1 cellular context compared by ENCODE assay signal in the genomic region with DNA sequence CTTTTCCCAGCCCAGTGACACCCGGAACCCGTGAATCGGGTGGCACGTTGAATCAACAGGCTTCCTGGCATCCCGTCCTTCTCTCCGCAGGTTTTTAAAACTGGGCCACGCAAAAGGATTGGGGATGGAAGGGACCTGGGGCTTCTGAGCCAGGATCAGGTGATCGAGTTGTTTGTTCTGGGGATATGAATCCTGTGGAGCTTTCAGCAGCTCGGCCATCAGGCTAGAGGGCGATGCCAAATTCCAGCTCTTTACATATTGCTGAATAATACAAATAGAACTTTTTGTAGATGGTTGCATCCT.
TF ChIP-seq lines count a peak whose summit lies in the region.

No MANE protein-coding gene starts in this region.

TF ChIP-seq in HepG2, 621 proteins besides CTCF, POLR2A, EP300 and RAD21 (continued from another document):
- TF ChIP-seq, protein P1, sequence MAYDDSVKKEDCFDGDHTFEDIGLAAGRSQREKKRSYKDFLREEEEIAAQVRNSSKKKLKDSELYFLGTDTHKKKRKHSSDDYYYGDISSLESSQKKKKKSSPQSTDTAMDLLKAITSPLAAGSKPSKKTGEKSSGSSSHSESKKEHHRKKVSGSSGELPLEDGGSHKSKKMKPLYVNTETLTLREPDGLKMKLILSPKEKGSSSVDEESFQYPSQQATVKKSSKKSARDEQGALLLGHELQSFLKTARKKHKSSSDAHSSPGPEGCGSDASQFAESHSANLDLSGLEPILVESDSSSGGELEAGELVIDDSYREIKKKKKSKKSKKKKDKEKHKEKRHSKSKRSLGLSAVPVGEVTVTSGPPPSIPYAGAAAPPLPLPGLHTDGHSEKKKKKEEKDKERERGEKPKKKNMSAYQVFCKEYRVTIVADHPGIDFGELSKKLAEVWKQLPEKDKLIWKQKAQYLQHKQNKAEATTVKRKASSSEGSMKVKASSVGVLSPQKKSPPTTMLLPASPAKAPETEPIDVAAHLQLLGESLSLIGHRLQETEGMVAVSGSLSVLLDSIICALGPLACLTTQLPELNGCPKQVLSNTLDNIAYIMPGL (CRISPR knock-in tag; IDR thresholded peaks at IDR 0.05; ENCODE audit: borderline replicate concordance in 1 of 2, low read depth in 1 of 2): no peak
- TF ChIP-seq SOX5 (CRISPR knock-in tag; IDR thresholded peaks at IDR 0.05; ENCODE audit: borderline replicate concordance) (peak; percentile 2; the same call in 1 of the 2 replicates), ZNF546 (CRISPR knock-in tag; conservative IDR thresholded peaks at IDR 0.05) (0 out of 2 replicates have a peak, but pooled peaks have one; percentile 46), TARDBP (CRISPR knock-in tag; IDR thresholded peaks at IDR 0.05) (no peak), ZNF138 (CRISPR knock-in tag; IDR thresholded peaks at IDR 0.05; ENCODE audit: low read depth) (no peak), HMGA1 (CRISPR knock-in tag; conservative IDR thresholded peaks at IDR 0.05) (no peak), KDM4B (CRISPR knock-in tag; IDR thresholded peaks at IDR 0.05) (no peak), CEBPB (IDR thresholded peaks at IDR 0.05; ENCODE audit: borderline replicate concordance, low read depth, low read length) (no peak), ZNF567 (CRISPR knock-in tag; IDR thresholded peaks at IDR 0.05; ENCODE audit: borderline replicate concordance) (no peak), ZNF766 (CRISPR knock-in tag; IDR thresholded peaks at IDR 0.05; ENCODE audit: borderline replicate concordance) (no peak), SOX6 (IDR thresholded peaks at IDR 0.05) (no peak), SOX6 (CRISPR knock-in tag; IDR thresholded peaks at IDR 0.05) (no peak), ZNF282 (IDR thresholded peaks at IDR 0.05; ENCODE audit: partially characterized antibody) (no peak), HNRNPL (IDR thresholded peaks at IDR 0.05; ENCODE audit: low read depth, low read length) (0 out of 2 replicates have a peak, but pooled peaks have one; percentile 4), ZNF776 (CRISPR knock-in tag; IDR thresholded peaks at IDR 0.05) (no peak), ZNF607 (CRISPR knock-in tag; IDR thresholded peaks at IDR 0.05; ENCODE audit: borderline replicate concordance) (no peak), KLF12 (CRISPR knock-in tag; IDR thresholded peaks at IDR 0.05; ENCODE audit: borderline replicate concordance) (no peak), BCL6 (CRISPR knock-in tag; IDR thresholded peaks at IDR 0.05) (no peak), ZNF350 (CRISPR knock-in tag; IDR thresholded peaks at IDR 0.05; ENCODE audit: borderline replicate concordance, low read depth) (no peak), ZNF878 (CRISPR knock-in tag; IDR thresholded peaks at IDR 0.05) (0 out of 2 replicates have a peak, but pooled peaks have one; percentile 5), ELF4 (CRISPR knock-in tag; IDR thresholded peaks at IDR 0.05; ENCODE audit: borderline replicate concordance) (no peak), RFX3 (CRISPR knock-in tag; IDR thresholded peaks at IDR 0.05) (no peak), ZNF30 (CRISPR knock-in tag; IDR thresholded peaks at IDR 0.05) (no peak), RFX1 (IDR thresholded peaks at IDR 0.05) (no peak), SNAI1 (CRISPR knock-in tag; IDR thresholded peaks at IDR 0.05; ENCODE audit: borderline replicate concordance) (0 out of 2 replicates have a peak, but pooled peaks have one; percentile 23), ZNF335 (CRISPR knock-in tag; IDR thresholded peaks at IDR 0.05) (0 out of 2 replicates have a peak, but pooled peaks have one; percentile 12), SP140L (CRISPR knock-in tag; IDR thresholded peaks at IDR 0.05; ENCODE audit: borderline replicate concordance) (no peak), ZFY (CRISPR knock-in tag; IDR thresholded peaks at IDR 0.05) (no peak), KLF13 (CRISPR knock-in tag; IDR thresholded peaks at IDR 0.05) (no peak)
- TF ChIP-seq, protein P2, sequence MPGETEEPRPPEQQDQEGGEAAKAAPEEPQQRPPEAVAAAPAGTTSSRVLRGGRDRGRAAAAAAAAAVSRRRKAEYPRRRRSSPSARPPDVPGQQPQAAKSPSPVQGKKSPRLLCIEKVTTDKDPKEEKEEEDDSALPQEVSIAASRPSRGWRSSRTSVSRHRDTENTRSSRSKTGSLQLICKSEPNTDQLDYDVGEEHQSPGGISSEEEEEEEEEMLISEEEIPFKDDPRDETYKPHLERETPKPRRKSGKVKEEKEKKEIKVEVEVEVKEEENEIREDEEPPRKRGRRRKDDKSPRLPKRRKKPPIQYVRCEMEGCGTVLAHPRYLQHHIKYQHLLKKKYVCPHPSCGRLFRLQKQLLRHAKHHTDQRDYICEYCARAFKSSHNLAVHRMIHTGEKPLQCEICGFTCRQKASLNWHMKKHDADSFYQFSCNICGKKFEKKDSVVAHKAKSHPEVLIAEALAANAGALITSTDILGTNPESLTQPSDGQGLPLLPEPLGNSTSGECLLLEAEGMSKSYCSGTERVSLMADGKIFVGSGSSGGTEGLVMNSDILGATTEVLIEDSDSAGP (CRISPR knock-in tag; IDR thresholded peaks at IDR 0.05; ENCODE audit: borderline replicate concordance): no peak
- TF ChIP-seq, protein P3, sequence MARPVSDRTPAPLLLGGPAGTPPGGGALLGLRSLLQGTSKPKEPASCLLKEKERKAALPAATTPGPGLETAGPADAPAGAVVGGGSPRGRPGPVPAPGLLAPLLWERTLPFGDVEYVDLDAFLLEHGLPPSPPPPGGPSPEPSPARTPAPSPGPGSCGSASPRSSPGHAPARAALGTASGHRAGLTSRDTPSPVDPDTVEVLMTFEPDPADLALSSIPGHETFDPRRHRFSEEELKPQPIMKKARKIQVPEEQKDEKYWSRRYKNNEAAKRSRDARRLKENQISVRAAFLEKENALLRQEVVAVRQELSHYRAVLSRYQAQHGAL (CRISPR knock-in tag; IDR thresholded peaks at IDR 0.05; ENCODE audit: not compliant biosample characterization): no peak
- TF ChIP-seq, protein P4, sequence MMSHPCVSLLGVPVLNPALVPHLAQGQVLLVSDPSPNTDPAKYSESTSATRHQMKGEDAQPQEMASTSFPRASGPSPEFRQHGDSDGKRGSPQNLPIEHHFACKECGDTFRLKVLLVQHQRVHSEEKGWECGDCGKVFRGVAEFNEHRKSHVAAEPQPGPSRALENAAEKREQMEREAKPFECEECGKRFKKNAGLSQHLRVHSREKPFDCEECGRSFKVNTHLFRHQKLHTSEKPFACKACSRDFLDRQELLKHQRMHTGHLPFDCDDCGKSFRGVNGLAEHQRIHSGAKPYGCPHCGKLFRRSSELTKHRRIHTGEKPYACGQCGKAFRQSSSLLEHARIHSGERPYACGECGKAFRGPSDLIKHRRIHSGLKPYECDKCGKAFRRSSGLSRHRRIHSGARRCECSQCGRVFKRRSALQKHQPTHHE (CRISPR knock-in tag; IDR thresholded peaks at IDR 0.05; ENCODE audit: borderline replicate concordance): 0 out of 2 replicates have a peak, but pooled peaks have one; percentile 38
- TF ChIP-seq, protein P5, sequence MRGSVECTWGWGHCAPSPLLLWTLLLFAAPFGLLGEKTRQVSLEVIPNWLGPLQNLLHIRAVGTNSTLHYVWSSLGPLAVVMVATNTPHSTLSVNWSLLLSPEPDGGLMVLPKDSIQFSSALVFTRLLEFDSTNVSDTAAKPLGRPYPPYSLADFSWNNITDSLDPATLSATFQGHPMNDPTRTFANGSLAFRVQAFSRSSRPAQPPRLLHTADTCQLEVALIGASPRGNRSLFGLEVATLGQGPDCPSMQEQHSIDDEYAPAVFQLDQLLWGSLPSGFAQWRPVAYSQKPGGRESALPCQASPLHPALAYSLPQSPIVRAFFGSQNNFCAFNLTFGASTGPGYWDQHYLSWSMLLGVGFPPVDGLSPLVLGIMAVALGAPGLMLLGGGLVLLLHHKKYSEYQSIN (CRISPR knock-in tag; IDR thresholded peaks at IDR 0.05; ENCODE audit: borderline replicate concordance): no peak
- TF ChIP-seq, protein P6, sequence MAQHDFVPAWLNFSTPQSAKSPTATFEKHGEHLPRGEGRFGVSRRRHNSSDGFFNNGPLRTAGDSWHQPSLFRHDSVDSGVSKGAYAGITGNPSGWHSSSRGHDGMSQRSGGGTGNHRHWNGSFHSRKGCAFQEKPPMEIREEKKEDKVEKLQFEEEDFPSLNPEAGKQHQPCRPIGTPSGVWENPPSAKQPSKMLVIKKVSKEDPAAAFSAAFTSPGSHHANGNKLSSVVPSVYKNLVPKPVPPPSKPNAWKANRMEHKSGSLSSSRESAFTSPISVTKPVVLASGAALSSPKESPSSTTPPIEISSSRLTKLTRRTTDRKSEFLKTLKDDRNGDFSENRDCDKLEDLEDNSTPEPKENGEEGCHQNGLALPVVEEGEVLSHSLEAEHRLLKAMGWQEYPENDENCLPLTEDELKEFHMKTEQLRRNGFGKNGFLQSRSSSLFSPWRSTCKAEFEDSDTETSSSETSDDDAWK (CRISPR knock-in tag; IDR thresholded peaks at IDR 0.05): no peak
- TF ChIP-seq, protein P7, sequence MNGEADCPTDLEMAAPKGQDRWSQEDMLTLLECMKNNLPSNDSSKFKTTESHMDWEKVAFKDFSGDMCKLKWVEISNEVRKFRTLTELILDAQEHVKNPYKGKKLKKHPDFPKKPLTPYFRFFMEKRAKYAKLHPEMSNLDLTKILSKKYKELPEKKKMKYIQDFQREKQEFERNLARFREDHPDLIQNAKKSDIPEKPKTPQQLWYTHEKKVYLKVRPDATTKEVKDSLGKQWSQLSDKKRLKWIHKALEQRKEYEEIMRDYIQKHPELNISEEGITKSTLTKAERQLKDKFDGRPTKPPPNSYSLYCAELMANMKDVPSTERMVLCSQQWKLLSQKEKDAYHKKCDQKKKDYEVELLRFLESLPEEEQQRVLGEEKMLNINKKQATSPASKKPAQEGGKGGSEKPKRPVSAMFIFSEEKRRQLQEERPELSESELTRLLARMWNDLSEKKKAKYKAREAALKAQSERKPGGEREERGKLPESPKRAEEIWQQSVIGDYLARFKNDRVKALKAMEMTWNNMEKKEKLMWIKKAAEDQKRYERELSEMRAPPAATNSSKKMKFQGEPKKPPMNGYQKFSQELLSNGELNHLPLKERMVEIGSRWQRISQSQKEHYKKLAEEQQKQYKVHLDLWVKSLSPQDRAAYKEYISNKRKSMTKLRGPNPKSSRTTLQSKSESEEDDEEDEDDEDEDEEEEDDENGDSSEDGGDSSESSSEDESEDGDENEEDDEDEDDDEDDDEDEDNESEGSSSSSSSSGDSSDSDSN (CRISPR knock-in tag; IDR thresholded peaks at IDR 0.05): 0 out of 2 replicates have a peak, but pooled peaks have one; percentile 12
- TF ChIP-seq, protein P8, sequence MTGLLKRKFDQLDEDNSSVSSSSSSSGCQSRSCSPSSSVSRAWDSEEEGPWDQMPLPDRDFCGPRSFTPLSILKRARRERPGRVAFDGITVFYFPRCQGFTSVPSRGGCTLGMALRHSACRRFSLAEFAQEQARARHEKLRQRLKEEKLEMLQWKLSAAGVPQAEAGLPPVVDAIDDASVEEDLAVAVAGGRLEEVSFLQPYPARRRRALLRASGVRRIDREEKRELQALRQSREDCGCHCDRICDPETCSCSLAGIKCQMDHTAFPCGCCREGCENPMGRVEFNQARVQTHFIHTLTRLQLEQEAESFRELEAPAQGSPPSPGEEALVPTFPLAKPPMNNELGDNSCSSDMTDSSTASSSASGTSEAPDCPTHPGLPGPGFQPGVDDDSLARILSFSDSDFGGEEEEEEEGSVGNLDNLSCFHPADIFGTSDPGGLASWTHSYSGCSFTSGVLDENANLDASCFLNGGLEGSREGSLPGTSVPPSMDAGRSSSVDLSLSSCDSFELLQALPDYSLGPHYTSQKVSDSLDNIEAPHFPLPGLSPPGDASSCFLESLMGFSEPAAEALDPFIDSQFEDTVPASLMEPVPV (CRISPR knock-in tag; IDR thresholded peaks at IDR 0.05): 0 out of 2 replicates have a peak, but pooled peaks have one; percentile 9
- TF ChIP-seq, protein P9, sequence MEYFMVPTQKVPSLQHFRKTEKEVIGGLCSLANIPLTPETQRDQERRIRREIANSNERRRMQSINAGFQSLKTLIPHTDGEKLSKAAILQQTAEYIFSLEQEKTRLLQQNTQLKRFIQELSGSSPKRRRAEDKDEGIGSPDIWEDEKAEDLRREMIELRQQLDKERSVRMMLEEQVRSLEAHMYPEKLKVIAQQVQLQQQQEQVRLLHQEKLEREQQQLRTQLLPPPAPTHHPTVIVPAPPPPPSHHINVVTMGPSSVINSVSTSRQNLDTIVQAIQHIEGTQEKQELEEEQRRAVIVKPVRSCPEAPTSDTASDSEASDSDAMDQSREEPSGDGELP (IDR thresholded peaks at IDR 0.05; ENCODE audit: borderline replicate concordance, low read depth): peak; percentile 37
- TF ChIP-seq, protein P10, sequence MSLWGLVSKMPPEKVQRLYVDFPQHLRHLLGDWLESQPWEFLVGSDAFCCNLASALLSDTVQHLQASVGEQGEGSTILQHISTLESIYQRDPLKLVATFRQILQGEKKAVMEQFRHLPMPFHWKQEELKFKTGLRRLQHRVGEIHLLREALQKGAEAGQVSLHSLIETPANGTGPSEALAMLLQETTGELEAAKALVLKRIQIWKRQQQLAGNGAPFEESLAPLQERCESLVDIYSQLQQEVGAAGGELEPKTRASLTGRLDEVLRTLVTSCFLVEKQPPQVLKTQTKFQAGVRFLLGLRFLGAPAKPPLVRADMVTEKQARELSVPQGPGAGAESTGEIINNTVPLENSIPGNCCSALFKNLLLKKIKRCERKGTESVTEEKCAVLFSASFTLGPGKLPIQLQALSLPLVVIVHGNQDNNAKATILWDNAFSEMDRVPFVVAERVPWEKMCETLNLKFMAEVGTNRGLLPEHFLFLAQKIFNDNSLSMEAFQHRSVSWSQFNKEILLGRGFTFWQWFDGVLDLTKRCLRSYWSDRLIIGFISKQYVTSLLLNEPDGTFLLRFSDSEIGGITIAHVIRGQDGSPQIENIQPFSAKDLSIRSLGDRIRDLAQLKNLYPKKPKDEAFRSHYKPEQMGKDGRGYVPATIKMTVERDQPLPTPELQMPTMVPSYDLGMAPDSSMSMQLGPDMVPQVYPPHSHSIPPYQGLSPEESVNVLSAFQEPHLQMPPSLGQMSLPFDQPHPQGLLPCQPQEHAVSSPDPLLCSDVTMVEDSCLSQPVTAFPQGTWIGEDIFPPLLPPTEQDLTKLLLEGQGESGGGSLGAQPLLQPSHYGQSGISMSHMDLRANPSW (CRISPR knock-in tag; IDR thresholded peaks at IDR 0.05; ENCODE audit: borderline replicate concordance): no peak
